28 cellular contexts compared by ENCODE assay signal in genomic region chr13:106958690-106959089, GRCh38.
"Had no signal": no experiment of that assay in that cellular context is flagged by ENCODE, and none has a peak within 500 bp of the region (broad histone marks: within the 10 kb centered on the region; RNA-seq: fewer than 3 reads in every experiment).

No MANE protein-coding gene starts in this region.

- H3K36me3 ChIP-seq: ascending aorta, cardiac muscle cell, Peyer's patch had no signal

- H3K9me3 ChIP-seq: Peyer's patch had no signal

- H3K27ac Mint-ChIP-seq: activated CD4-positive, alpha-beta T cell treated with anti-CD3 and anti-CD28 coated beads, Interleukin-2, amount 10 ng/mL, durations not matched to agents 24 days and 14 days; activated CD8-positive, alpha-beta T cell treated with anti-CD3 and anti-CD28 coated beads for 36 hours; activated naive CD4-positive, alpha-beta T cell treated with anti-CD3 and anti-CD28 coated beads, Interleukin-2, amount 50 U/mL, for 24 hours; activated naive CD8-positive, alpha-beta T cell treated with anti-CD3 and anti-CD28 coated beads, Interleukin-2, amount 10 ng/mL, durations not matched to agents 7 days and 5 days; activated T-cell treated with anti-CD3 and anti-CD28 coated beads, Interleukin-2, amount 50 U/mL, for 72 hours; activated T-helper 17 cell treated with anti-CD3 and anti-CD28 coated beads, Interleukin-2, amount 50 U/mL, for 72 hours had no signal

- DNase-seq: activated CD4-positive, alpha-beta T cell treated with anti-CD3 and anti-CD28 coated beads, Interleukin-2, amount 10 ng/mL, durations not matched to agents 24 days and 14 days; activated CD4-positive, alpha-beta T cell treated with anti-CD3 and anti-CD28 coated beads, Interleukin-2, amount 50 U/mL, for 4 hours; activated CD8-positive, alpha-beta T cell treated with anti-CD3 and anti-CD28 coated beads for 36 hours; activated effector memory CD4-positive, alpha-beta T cell treated with anti-CD3 and anti-CD28 coated beads, Interleukin-2, amount 50 U/mL, for 16 hours; activated naive CD4-positive, alpha-beta T cell treated with Interleukin-2 at 50 U/mL for 16 hours; activated naive CD8-positive, alpha-beta T cell treated with anti-CD3 and anti-CD28 coated beads, Interleukin-2, amount 10 ng/mL, durations not matched to agents 7 days and 5 days; activated T-cell treated with anti-CD3 and anti-CD28 coated beads, Interleukin-2, amount 50 U/mL, for 1 hour; activated T-cell treated with anti-CD3 and anti-CD28 coated beads, Interleukin-2, amount 50 U/mL, for 72 hours; amygdala; NCI-H1105; NCI-H1417 treated with DMSO at 0.1 percent for 48 hours; NCI-H1930; NCI-H345; NCI-H524 treated with DMSO at 0.1 percent for 48 hours; NK-92 treated with Interleukin-12 subunit alpha and Interleukin-12 subunit beta, amount 100 ng/mL, for 24 hours; PC-3; Peyer's patch; RPMI8226; SHP77 treated with DMSO at 0.1 percent for 48 hours; SW 1271; T1000 had no signal

- H3K27ac ChIP-seq: ascending aorta, cardiac muscle cell, Peyer's patch had no signal

- FAIRE-seq: K562 had no signal

- H3K4me3 Mint-ChIP-seq: activated CD4-positive, alpha-beta T cell treated with anti-CD3 and anti-CD28 coated beads, Interleukin-2, amount 10 ng/mL, durations not matched to agents 24 days and 14 days; activated CD8-positive, alpha-beta T cell treated with anti-CD3 and anti-CD28 coated beads for 36 hours; activated naive CD4-positive, alpha-beta T cell treated with anti-CD3 and anti-CD28 coated beads, Interleukin-2, amount 50 U/mL, for 24 hours; activated naive CD8-positive, alpha-beta T cell treated with anti-CD3 and anti-CD28 coated beads, Interleukin-2, amount 10 ng/mL, durations not matched to agents 7 days and 5 days; activated T-cell treated with anti-CD3 and anti-CD28 coated beads, Interleukin-2, amount 50 U/mL, for 72 hours; activated T-helper 17 cell treated with anti-CD3 and anti-CD28 coated beads, Interleukin-2, amount 50 U/mL, for 72 hours; central memory CD8-positive, alpha-beta T cell had no signal

- H3K4me3 ChIP-seq: ascending aorta, cardiac muscle cell, K562, Peyer's patch had no signal

- H3K36me3 Mint-ChIP-seq: activated naive CD4-positive, alpha-beta T cell treated with anti-CD3 and anti-CD28 coated beads, Interleukin-2, amount 50 U/mL, for 24 hours; activated naive CD8-positive, alpha-beta T cell treated with anti-CD3 and anti-CD28 coated beads, Interleukin-2, amount 10 ng/mL, durations not matched to agents 7 days and 5 days had no signal

- H3K4me1 Mint-ChIP-seq: activated CD4-positive, alpha-beta T cell treated with anti-CD3 and anti-CD28 coated beads, Interleukin-2, amount 10 ng/mL, durations not matched to agents 24 days and 14 days; activated naive CD4-positive, alpha-beta T cell treated with anti-CD3 and anti-CD28 coated beads, Interleukin-2, amount 50 U/mL, for 24 hours; activated naive CD8-positive, alpha-beta T cell treated with anti-CD3 and anti-CD28 coated beads, Interleukin-2, amount 10 ng/mL, durations not matched to agents 7 days and 5 days; activated T-helper 17 cell treated with anti-CD3 and anti-CD28 coated beads, Interleukin-2, amount 50 U/mL, for 72 hours; central memory CD8-positive, alpha-beta T cell had no signal

- H3K9me3 Mint-ChIP-seq: activated naive CD8-positive, alpha-beta T cell treated with anti-CD3 and anti-CD28 coated beads, Interleukin-2, amount 10 ng/mL, durations not matched to agents 7 days and 5 days had no signal

- H3K27me3 Mint-ChIP-seq: activated CD4-positive, alpha-beta T cell treated with anti-CD3 and anti-CD28 coated beads, Interleukin-2, amount 10 ng/mL, durations not matched to agents 24 days and 14 days; activated CD8-positive, alpha-beta T cell treated with anti-CD3 and anti-CD28 coated beads for 36 hours; activated naive CD4-positive, alpha-beta T cell treated with anti-CD3 and anti-CD28 coated beads, Interleukin-2, amount 50 U/mL, for 24 hours; activated naive CD8-positive, alpha-beta T cell treated with anti-CD3 and anti-CD28 coated beads, Interleukin-2, amount 10 ng/mL, durations not matched to agents 7 days and 5 days; central memory CD8-positive, alpha-beta T cell had no signal

- H3K27me3 ChIP-seq: ascending aorta, Peyer's patch had no signal

- ATAC-seq: activated CD8-positive, alpha-beta T cell treated with anti-CD3 and anti-CD28 coated beads for 36 hours; activated T-cell treated with anti-CD3 and anti-CD28 coated beads, Interleukin-2, amount 50 U/mL, for 72 hours; activated T-helper 17 cell treated with anti-CD3 and anti-CD28 coated beads, Interleukin-2, amount 50 U/mL, for 72 hours; K562; PC-3; SK-N-SH treated with all-trans-retinoic acid at 6 μM for 48 hours had no signal

- H3K4me1 ChIP-seq: ascending aorta had no signal
